12 cellular contexts compared by ENCODE assay signal in genomic region chr19:1373534-1374249, GRCh38. TPM values are rescaled to one million over a fixed set of nuclear protein-coding genes. Genes with fewer than 3 reads are reported as not detected.
DNase-seq lines count a peak whose midpoint lies in the region; ATAC-seq and TF ChIP-seq lines count a peak whose summit lies in the region.
"Had no signal": no experiment of that assay in that cellular context is flagged by ENCODE, and none has a peak within 500 bp of the region (broad histone marks: within the 10 kb centered on the region; RNA-seq: fewer than 3 reads in every experiment).

No MANE protein-coding gene starts in this region.

- no peak for TF ChIP-seq EP300 in stomach (IDR thresholded peaks at IDR 0.05)

- no peaks in the 10 kb centered on the region for H3K79me2 ChIP-seq in GM23338 (replicated peaks; ENCODE audit: insufficient read depth)

- H3K4me1 ChIP-seq in GM23338 (ENCODE audit: insufficient read depth) (no peaks in the 10 kb centered on the region), stomach (peaks cover 14 to 25% (median 16%) of the 10 kb centered on the region in 4 donors)

- H3K4me3 ChIP-seq in GM23338 (no peak overlapping the region), dorsolateral prefrontal cortex (peak overlapping the region in 1 of 59 donors; percentile 1), stomach (no peak overlapping the region)
- H3K4me3 ChIP-seq: GM23248, Peyer's patch, thoracic aorta had no signal

- 47 to 55% (median 51%) methylated on average over 22 of the region's 22 CpGs for WGBS in stomach, 5 donors

- no peak for TF ChIP-seq POLR2A in stomach (IDR thresholded peaks at IDR 0.05)

- H4K20me1 ChIP-seq in GM23338 (replicated peaks; ENCODE audit: insufficient read depth), result peaks cover 8% of the 10 kb centered on the region; the same call in 1 of the 2 replicates

- H3K27ac ChIP-seq in GM23338 (ENCODE audit: low read depth), result 0 out of 2 replicates have a peak overlapping the region, but pooled peaks have one; percentile 19
- peak overlapping the region; percentile 25 to 90 (median 80) for H3K27ac ChIP-seq in dorsolateral prefrontal cortex
- H3K27ac ChIP-seq in stomach, result peak overlapping the region; percentile 65 to 82 (median 70)
- H3K27ac ChIP-seq: GM23248, thoracic aorta had no signal

- no peak overlapping the region for H2AFZ ChIP-seq in GM23338
- H2AFZ ChIP-seq: GM23248 had no signal

- no peaks in the 10 kb centered on the region for H3K27me3 ChIP-seq in GM23338 (ENCODE audit: insufficient read depth)
- H3K27me3 ChIP-seq in dorsolateral prefrontal cortex, result no peaks in the 10 kb centered on the region
- no peaks in the 10 kb centered on the region for H3K27me3 ChIP-seq in stomach
- H3K27me3 ChIP-seq: Peyer's patch had no signal

- H3K36me3 Mint-ChIP-seq in GM23338 (ENCODE audit: low read depth), result peaks cover 66% of the 10 kb centered on the region

- H3K9me3 ChIP-seq in stomach, result no peaks in the 10 kb centered on the region
- H3K9me3 ChIP-seq: Peyer's patch, thoracic aorta had no signal

- H3K4me3 Mint-ChIP-seq in GM23338, result no peak overlapping the region
- H3K4me3 Mint-ChIP-seq: CD4-positive, alpha-beta T cell had no signal

- intact Hi-C loops in dorsolateral prefrontal cortex (cut with DNase I), result loop anchor here in 1 of 2 donors (10.0 kb wide), 1 partner anchor 59 kb away; no protein-coding TSS in a partner anchor
- intact Hi-C loops in stomach (cut with DNase I; ENCODE audit: low total_unique reads), result no loop called here

- H3K9me2 ChIP-seq in GM23338 (ENCODE audit: insufficient read depth), result no peaks in the 10 kb centered on the region

- no peak for ATAC-seq in GM23338
- ATAC-seq in left lobe of liver, result peak; percentile 81
- no peak for ATAC-seq in HG03025 (IDR thresholded peaks at IDR 0.05; ENCODE audit: low FRiP score, unreplicated experiment)
- ATAC-seq in HG02571 (IDR thresholded peaks at IDR 0.05; ENCODE audit: unreplicated experiment), result no peak

- H3K9me3 Mint-ChIP-seq in GM23338, result no peaks in the 10 kb centered on the region
- H3K9me3 Mint-ChIP-seq: CD4-positive, alpha-beta T cell had no signal

- no peak for TF ChIP-seq CTCF in GM23338 (conservative IDR thresholded peaks at IDR 0.05; ENCODE audit: low read depth in 2 of 2)
- TF ChIP-seq CTCF in dorsolateral prefrontal cortex (IDR thresholded peaks at IDR 0.05 in 54 of 56, conservative IDR thresholded peaks at IDR 0.05 in 2 of 56; ENCODE audit: low read depth in 1 of 56, partially characterized antibody in 56 of 56), result no peak
- no peak for TF ChIP-seq CTCF in stomach (IDR thresholded peaks at IDR 0.05)

- no peak overlapping the region; the same call in 1 of the 2 replicates for H3K27ac Mint-ChIP-seq in GM23338
- H3K27ac Mint-ChIP-seq: CD4-positive, alpha-beta T cell had no signal

- no peak overlapping the region for H3K4me2 ChIP-seq in GM23338

- DNase-seq in GM23338 (ENCODE audit: low spot score) (no peak), dorsolateral prefrontal cortex (peak in 4 of 10 donors; percentile 49 to 64 (median 58)), left lobe of liver (ENCODE audit: low spot score) (peak; percentile 88), stomach (peak; percentile 79), putamen (ENCODE audit: low spot score) (no peak), NCI-H1092 treated with DMSO at 0.1 percent for 48 hours (lab: John Stamatoyannopoulos, UW) (no peak)
- DNase-seq: CD4-positive, alpha-beta T cell; GM23248 had no signal

- H3F3A ChIP-seq in GM23338 (replicated peaks; ENCODE audit: low read depth), result peaks cover 20% of the 10 kb centered on the region

- no peaks in the 10 kb centered on the region for H3K4me1 Mint-ChIP-seq in GM23338

- peaks cover 6% of the 10 kb centered on the region for H3K27me3 Mint-ChIP-seq in GM23338 (ENCODE audit: insufficient read depth, low read depth, poor library complexity)
- H3K27me3 Mint-ChIP-seq: CD4-positive, alpha-beta T cell had no signal

- peaks cover 7% of the 10 kb centered on the region for H3K36me3 ChIP-seq in GM23338 (ENCODE audit: insufficient read depth)
- H3K36me3 ChIP-seq in stomach, result peaks cover 32 to 84% (median 80%) of the 10 kb centered on the region in 4 donors

TF ChIP-seq in GM23338, 12 proteins besides CTCF, POLR2A, EP300 and RAD21 (continues in another document):
- TF ChIP-seq EZH2phosphoT487 (IDR thresholded peaks at IDR 0.05; ENCODE audit: unreplicated experiment) (no peak), ZNF331 (CRISPR knock-in tag; IDR thresholded peaks at IDR 0.05; ENCODE audit: low read depth) (no peak), CREB1 (CRISPR knock-in tag; IDR thresholded peaks at IDR 0.05; ENCODE audit: low read depth) (no peak), EZH2 (IDR thresholded peaks at IDR 0.05; ENCODE audit: low read depth, unreplicated experiment) (no peak), STAT1 (IDR thresholded peaks at IDR 0.05; ENCODE audit: unreplicated experiment) (no peak), REST (IDR thresholded peaks at IDR 0.05; ENCODE audit: unreplicated experiment) (no peak), POLR2AphosphoS5 (IDR thresholded peaks at IDR 0.05; ENCODE audit: low read depth) (no peak), JUNB (IDR thresholded peaks at IDR 0.05; ENCODE audit: unreplicated experiment) (no peak), ZNF114 (CRISPR knock-in tag; IDR thresholded peaks at IDR 0.05) (no peak)

RNA-seq across cellular contexts. Expression of gene NDUFS7, which starts 10.0 kb away (rescaled TPM):
- total RNA-seq in GM23338 (2014; rRNA removed; shearing (Covaris generic)), result 128 and 132 TPM in 2 replicates
- polyA plus RNA-seq in GM23338 (2016; fragmentation: Nextera tagmentation; extraction: Ambion mirVana) (201 and 203 TPM in 2 replicates), stomach (100 to 1,000 TPM; 107 to 169 (median 138) TPM)
- total RNA-seq in dorsolateral prefrontal cortex (100 to 1,000 TPM; 105 to 222 (median 151) TPM), left lobe of liver (105 TPM), stomach (100 to 1,000 TPM in 3 of 5 donors, 10 to 100 TPM in 2; 31.6 to 217 (median 102) TPM)

RNA-seq across cellular contexts. Expression of gene GAMT, which starts 27.6 kb away (rescaled TPM):
- total RNA-seq in GM23338 (2014; rRNA removed; shearing (Covaris generic)), result 21.5 and 27.3 TPM in 2 replicates
- polyA plus RNA-seq in GM23338 (2016; fragmentation: Nextera tagmentation; extraction: Ambion mirVana) (33.6 and 36.9 TPM in 2 replicates), stomach (100 to 1,000 TPM in 1 of 3 donors, 10 to 100 TPM in 2; 26.8 to 102 (median 55.3) TPM)
- total RNA-seq in dorsolateral prefrontal cortex (10 to 100 TPM; 30.0 to 91.1 (median 47.4) TPM), left lobe of liver (214 TPM), stomach (10 to 100 TPM in 1 of 5 donors, 1 to 10 TPM in 2, not detected in 2; 2.6 to 15.6 (median 4.5) TPM)

RNA-seq across cellular contexts. Expression of gene DAZAP1, which starts 33.7 kb away (rescaled TPM):
- 180 and 194 TPM in 2 replicates for total RNA-seq in GM23338 (2014; rRNA removed; shearing (Covaris generic))
- polyA plus RNA-seq in GM23338 (2016; fragmentation: Nextera tagmentation; extraction: Ambion mirVana) (44.1 and 48.1 TPM in 2 replicates), stomach (10 to 100 TPM; 55.9 to 68.1 (median 63.4) TPM)
- total RNA-seq in dorsolateral prefrontal cortex (100 to 1,000 TPM in 3 of 120 experiments, 10 to 100 TPM in 117; 46.4 to 115 (median 70.5) TPM), left lobe of liver (48.1 TPM), stomach (100 to 1,000 TPM in 1 of 5 donors, 10 to 100 TPM in 4; 21.4 to 124 (median 42.5) TPM)

Comparison
In these comparisons a context has a peak if more than half of its experiments do, and no peak if none do; other contexts are left out.
1. DNase-seq: peak in left lobe of liver (single experiment) and stomach (single experiment); none in GM23338 (single experiment), putamen (single experiment) and NCI-H1092 treated with DMSO at 0.1 percent for 48 hours (single experiment).
2. H3K27ac ChIP-seq: peak in every context shown above with its lines; median percentile 80 in dorsolateral prefrontal cortex; 70 in stomach; 19 in GM23338.